ENCODE assay signal across 1 cellular context in the genomic region with DNA sequence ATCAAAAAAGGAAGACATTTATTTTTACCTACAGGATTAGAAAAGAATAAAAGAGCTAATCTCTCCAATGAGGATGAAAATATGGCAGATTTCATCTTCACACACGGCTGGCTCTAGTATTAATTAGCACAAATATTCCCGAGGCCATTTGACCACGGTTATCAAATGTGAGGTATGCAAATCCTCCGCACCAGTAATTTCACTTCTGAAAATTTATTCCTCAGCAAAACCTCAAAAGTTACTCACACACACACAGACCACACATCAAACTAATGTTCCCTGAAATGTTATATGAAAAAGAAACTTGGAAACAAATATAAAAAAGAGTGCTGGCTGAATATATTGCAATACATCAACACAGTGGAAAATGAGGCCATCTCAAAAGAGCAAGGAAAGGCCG.
TF ChIP-seq lines count a peak whose summit lies in the region.

No MANE protein-coding gene starts in this region.

TF ChIP-seq in WTC11, 78 proteins besides CTCF, POLR2A, EP300 and RAD21 (continued from another document):
- TF ChIP-seq ZNF532 (CRISPR knock-in tag; IDR thresholded peaks at IDR 0.05; ENCODE audit: borderline replicate concordance), result no peak
- no peak for TF ChIP-seq CREB1 (CRISPR knock-in tag; IDR thresholded peaks at IDR 0.05)
- TF ChIP-seq ZNF416 (CRISPR knock-in tag; IDR thresholded peaks at IDR 0.05), result no peak
- no peak for TF ChIP-seq PRRX2 (CRISPR knock-in tag; IDR thresholded peaks at IDR 0.05)
- no peak for TF ChIP-seq KAT7 (CRISPR knock-in tag; IDR thresholded peaks at IDR 0.05; ENCODE audit: borderline replicate concordance)
- TF ChIP-seq ZNF281 (CRISPR knock-in tag; IDR thresholded peaks at IDR 0.05), result no peak
- TF ChIP-seq TCF7 (CRISPR knock-in tag; IDR thresholded peaks at IDR 0.05; ENCODE audit: low read depth), result no peak
- TF ChIP-seq NR2C2 (CRISPR knock-in tag; IDR thresholded peaks at IDR 0.05), result no peak
